8 cellular contexts compared by ENCODE assay signal in the genomic region with DNA sequence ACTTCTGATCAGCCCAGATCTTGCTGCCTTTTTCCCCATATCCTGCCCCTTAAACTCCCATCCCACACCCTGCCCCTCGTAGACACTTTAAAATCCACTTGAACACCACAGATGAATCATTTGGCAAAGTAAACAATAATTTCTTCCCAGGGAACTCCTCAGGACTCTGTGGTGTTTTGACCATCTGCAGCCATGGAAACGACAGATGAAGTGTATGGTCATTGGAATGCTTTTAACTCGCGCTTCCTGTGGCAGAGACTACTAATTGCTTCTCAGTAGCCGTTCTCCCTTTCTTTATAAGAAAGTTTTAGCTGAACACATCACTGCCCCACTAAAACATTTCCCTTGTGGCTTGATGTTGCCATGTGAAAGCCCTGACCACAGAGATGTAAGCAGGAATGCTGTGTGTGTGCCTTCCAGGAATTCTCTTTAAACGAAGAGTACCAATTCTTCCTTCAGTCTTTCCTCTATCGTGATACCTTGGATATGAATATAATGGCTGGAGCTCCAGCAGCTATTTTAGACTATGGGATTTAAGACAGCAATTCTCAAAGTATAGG.
DNase-seq lines count a peak whose midpoint lies in the region; ATAC-seq and TF ChIP-seq lines count a peak whose summit lies in the region.

No MANE protein-coding gene starts in this region.

- H3K36me3 ChIP-seq in NT2/D1 (ENCODE audit: insufficient read depth, insufficient read length, low read length) (no peaks in the 10 kb centered on the region), ovary (no peaks in the 10 kb centered on the region)

- in situ Hi-C loops in KBM-7 (cut with MboI; ENCODE audit: low pct_unique_long_range_greater_than_20kb, low sequenced_read_pairs) = no loop called here

- H3K27me3 ChIP-seq in NT2/D1 (ENCODE audit: insufficient read depth, insufficient read length) (no peaks in the 10 kb centered on the region), ovary (no peaks in the 10 kb centered on the region)

- H3K9me3 ChIP-seq in NT2/D1 (ENCODE audit: insufficient read depth, low read length) = no peaks in the 10 kb centered on the region
- no peaks in the 10 kb centered on the region for H3K9me3 ChIP-seq in ovary

- peak; percentile 96 for DNase-seq in ELR (ENCODE audit: low read depth)
- DNase-seq in NT2/D1 (ENCODE audit: low read depth, low spot score) = peak; percentile 52
- peak; percentile 99 for DNase-seq in fibroblast of peridontal ligament (ENCODE audit: extremely low read depth)
- DNase-seq in ovary = peak in 4 of 5 donors; percentile 14 to 69 (median 24)
- no peak for DNase-seq in activated T-cell treated with anti-CD3 and anti-CD28 coated beads, Interleukin-2, amount 50 U/mL, for 4 hours
- no peak for DNase-seq in CD1c-positive myeloid dendritic cell (ENCODE audit: extremely low spot score)
- no peak for DNase-seq in KBM-7

- ATAC-seq in GM18520 (IDR thresholded peaks at IDR 0.05; ENCODE audit: unreplicated experiment) = no peak
- ATAC-seq in activated T-cell treated with anti-CD3 and anti-CD28 coated beads, Interleukin-2, amount 50 U/mL, for 4 hours = no peak

- intact Hi-C loops in ovary (cut with DNase I) = no loop called here

- no peaks in the 10 kb centered on the region for H3K9me3 Mint-ChIP-seq in activated T-cell treated with anti-CD3 and anti-CD28 coated beads, Interleukin-2, amount 50 U/mL, for 4 hours

- no peak overlapping the region for H3K4me3 ChIP-seq in NT2/D1 (ENCODE audit: insufficient read length, low read depth)
- H3K4me3 ChIP-seq in ovary = no peak overlapping the region

- H3K4me1 Mint-ChIP-seq in activated T-cell treated with anti-CD3 and anti-CD28 coated beads, Interleukin-2, amount 50 U/mL, for 4 hours (ENCODE audit: low read depth) = no peaks in the 10 kb centered on the region

- H3K9ac ChIP-seq in NT2/D1 (ENCODE audit: insufficient read length, low read depth) = no peak overlapping the region

- no peak overlapping the region for H3K27ac ChIP-seq in ovary

- WGBS in ovary, 3 donors = 9 to 12% (median 11%) methylated on average over 7 of the region's 7 CpGs

- no peak for TF ChIP-seq POLR2A in ovary (IDR thresholded peaks at IDR 0.05)

- peaks cover 4% of the 10 kb centered on the region for H3K27me3 Mint-ChIP-seq in activated T-cell treated with anti-CD3 and anti-CD28 coated beads, Interleukin-2, amount 50 U/mL, for 4 hours (ENCODE audit: low read depth)

- no peak for TF ChIP-seq CTCF in ovary (IDR thresholded peaks at IDR 0.05)

- no peaks in the 10 kb centered on the region for H3K36me3 Mint-ChIP-seq in activated T-cell treated with anti-CD3 and anti-CD28 coated beads, Interleukin-2, amount 50 U/mL, for 4 hours (ENCODE audit: insufficient read depth)

- H3K4me1 ChIP-seq in NT2/D1 (ENCODE audit: insufficient read depth, insufficient read length) (no peaks in the 10 kb centered on the region), ovary (ENCODE audit: insufficient read depth) (peaks cover 1% of the 10 kb centered on the region)

- no peak overlapping the region for H3K4me3 Mint-ChIP-seq in activated T-cell treated with anti-CD3 and anti-CD28 coated beads, Interleukin-2, amount 50 U/mL, for 4 hours

- TF ChIP-seq EP300 in ovary (IDR thresholded peaks at IDR 0.05) = no peak

Comparison
In these comparisons a context has a peak if more than half of its experiments do, and no peak if none do; other contexts are left out.
1. DNase-seq: peak in ELR (single experiment), NT2/D1 (single experiment), fibroblast of peridontal ligament (single experiment) and ovary (4 of 5); none in activated T-cell treated with anti-CD3 and anti-CD28 coated beads, Interleukin-2, amount 50 U/mL, for 4 hours (single experiment), CD1c-positive myeloid dendritic cell (single experiment) and KBM-7 (single experiment).